Comparison of ENCODE assay signal across 1 cellular context in genomic region chr22:20745177-20745576, GRCh38.
A peak's percentile ranks its signal among the peaks of the same experiment; 100 is the strongest.
TF ChIP-seq lines count a peak whose summit lies in the region.

No MANE protein-coding gene starts in this region.

TF ChIP-seq in K562, 482 proteins besides CTCF, POLR2A, EP300 and RAD21:
- no peak for TF ChIP-seq SREBF2 (CRISPR knock-in tag; IDR thresholded peaks at IDR 0.05)
- no peak for TF ChIP-seq TOE1 (IDR thresholded peaks at IDR 0.05; ENCODE audit: borderline replicate concordance)
- TF ChIP-seq TOE1 (CRISPR knock-in tag; IDR thresholded peaks at IDR 0.05; ENCODE audit: borderline replicate concordance, low read depth), result 0 out of 2 replicates have a peak, but pooled peaks have one; percentile 7
- no peak for TF ChIP-seq TRIM24 (IDR thresholded peaks at IDR 0.05)
- TF ChIP-seq MAFG (tag; conservative IDR thresholded peaks at IDR 0.05), result no peak
- TF ChIP-seq ZNF274 (IDR thresholded peaks at IDR 0.05; ENCODE audit: borderline replicate concordance, low read depth, low read length), result no peak
- no peak for TF ChIP-seq RBM14 (IDR thresholded peaks at IDR 0.05; ENCODE audit: borderline replicate concordance, insufficient read depth, low read depth, low read length)
- no peak for TF ChIP-seq HIVEP1 (CRISPR knock-in tag; IDR thresholded peaks at IDR 0.05)
- no peak for TF ChIP-seq ZNF311 (CRISPR knock-in tag; IDR thresholded peaks at IDR 0.05)
- no peak for TF ChIP-seq ZC3H8 (IDR thresholded peaks at IDR 0.05)
- TF ChIP-seq NFRKB (IDR thresholded peaks at IDR 0.05; ENCODE audit: low read depth), result no peak
- no peak for TF ChIP-seq STAT5B (CRISPR knock-in tag; IDR thresholded peaks at IDR 0.05)
- TF ChIP-seq, protein P1, sequence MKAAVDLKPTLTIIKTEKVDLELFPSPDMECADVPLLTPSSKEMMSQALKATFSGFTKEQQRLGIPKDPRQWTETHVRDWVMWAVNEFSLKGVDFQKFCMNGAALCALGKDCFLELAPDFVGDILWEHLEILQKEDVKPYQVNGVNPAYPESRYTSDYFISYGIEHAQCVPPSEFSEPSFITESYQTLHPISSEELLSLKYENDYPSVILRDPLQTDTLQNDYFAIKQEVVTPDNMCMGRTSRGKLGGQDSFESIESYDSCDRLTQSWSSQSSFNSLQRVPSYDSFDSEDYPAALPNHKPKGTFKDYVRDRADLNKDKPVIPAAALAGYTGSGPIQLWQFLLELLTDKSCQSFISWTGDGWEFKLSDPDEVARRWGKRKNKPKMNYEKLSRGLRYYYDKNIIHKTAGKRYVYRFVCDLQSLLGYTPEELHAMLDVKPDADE (conservative IDR thresholded peaks at IDR 0.05; ENCODE audit: control insufficient read depth, low read depth, low read length), result no peak
- TF ChIP-seq SP2 (IDR thresholded peaks at IDR 0.05; ENCODE audit: extremely low read depth, low read depth, low read length, poor library complexity, severe bottlenecking), result peak; percentile 25
- 0 out of 2 replicates have a peak, but pooled peaks have one; percentile 28 for TF ChIP-seq ILK (tag; IDR thresholded peaks at IDR 0.05; ENCODE audit: borderline replicate concordance, low read depth)
- TF ChIP-seq MAFK (IDR thresholded peaks at IDR 0.05; ENCODE audit: low read length), result 0 out of 2 replicates have a peak, but pooled peaks have one; percentile 15
- no peak for TF ChIP-seq ZNF696 (CRISPR knock-in tag; conservative IDR thresholded peaks at IDR 0.05)
- TF ChIP-seq NELFE (IDR thresholded peaks at IDR 0.05; ENCODE audit: insufficient read depth, insufficient read length), result no peak
- TF ChIP-seq CREBBP (IDR thresholded peaks at IDR 0.05; ENCODE audit: low read depth, low read length), result no peak
- TF ChIP-seq HMGN3 (IDR thresholded peaks at IDR 0.05; ENCODE audit: borderline replicate concordance, extremely low read depth, insufficient read length, low read depth, low read length), result no peak
- no peak for TF ChIP-seq ZKSCAN3 (CRISPR knock-in tag; IDR thresholded peaks at IDR 0.05)
- TF ChIP-seq, protein P2, sequence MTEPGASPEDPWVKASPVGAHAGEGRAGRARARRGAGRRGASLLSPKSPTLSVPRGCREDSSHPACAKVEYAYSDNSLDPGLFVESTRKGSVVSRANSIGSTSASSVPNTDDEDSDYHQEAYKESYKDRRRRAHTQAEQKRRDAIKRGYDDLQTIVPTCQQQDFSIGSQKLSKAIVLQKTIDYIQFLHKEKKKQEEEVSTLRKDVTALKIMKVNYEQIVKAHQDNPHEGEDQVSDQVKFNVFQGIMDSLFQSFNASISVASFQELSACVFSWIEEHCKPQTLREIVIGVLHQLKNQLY (CRISPR knock-in tag; conservative IDR thresholded peaks at IDR 0.05), result peak in 1 of 2 experiments; percentile 83; a peak in 1 of 4 replicates
- TF ChIP-seq TAF7 (tag; IDR thresholded peaks at IDR 0.05), result 0 out of 2 replicates have a peak, but pooled peaks have one; percentile 3
- no peak for TF ChIP-seq RBBP5 (IDR thresholded peaks at IDR 0.05; ENCODE audit: borderline replicate concordance, insufficient read depth, low read length, poor library complexity, severe bottlenecking)
- no peak for TF ChIP-seq HDAC2 (IDR thresholded peaks at IDR 0.05)
- TF ChIP-seq SRSF7 (optimal IDR thresholded peaks at IDR 0.05; ENCODE audit: low read depth, low read length), result no peak
- TF ChIP-seq STAT6 (CRISPR knock-in tag; IDR thresholded peaks at IDR 0.05), result no peak
- TF ChIP-seq DPF2 (IDR thresholded peaks at IDR 0.05), result no peak
- TF ChIP-seq, protein P3, sequence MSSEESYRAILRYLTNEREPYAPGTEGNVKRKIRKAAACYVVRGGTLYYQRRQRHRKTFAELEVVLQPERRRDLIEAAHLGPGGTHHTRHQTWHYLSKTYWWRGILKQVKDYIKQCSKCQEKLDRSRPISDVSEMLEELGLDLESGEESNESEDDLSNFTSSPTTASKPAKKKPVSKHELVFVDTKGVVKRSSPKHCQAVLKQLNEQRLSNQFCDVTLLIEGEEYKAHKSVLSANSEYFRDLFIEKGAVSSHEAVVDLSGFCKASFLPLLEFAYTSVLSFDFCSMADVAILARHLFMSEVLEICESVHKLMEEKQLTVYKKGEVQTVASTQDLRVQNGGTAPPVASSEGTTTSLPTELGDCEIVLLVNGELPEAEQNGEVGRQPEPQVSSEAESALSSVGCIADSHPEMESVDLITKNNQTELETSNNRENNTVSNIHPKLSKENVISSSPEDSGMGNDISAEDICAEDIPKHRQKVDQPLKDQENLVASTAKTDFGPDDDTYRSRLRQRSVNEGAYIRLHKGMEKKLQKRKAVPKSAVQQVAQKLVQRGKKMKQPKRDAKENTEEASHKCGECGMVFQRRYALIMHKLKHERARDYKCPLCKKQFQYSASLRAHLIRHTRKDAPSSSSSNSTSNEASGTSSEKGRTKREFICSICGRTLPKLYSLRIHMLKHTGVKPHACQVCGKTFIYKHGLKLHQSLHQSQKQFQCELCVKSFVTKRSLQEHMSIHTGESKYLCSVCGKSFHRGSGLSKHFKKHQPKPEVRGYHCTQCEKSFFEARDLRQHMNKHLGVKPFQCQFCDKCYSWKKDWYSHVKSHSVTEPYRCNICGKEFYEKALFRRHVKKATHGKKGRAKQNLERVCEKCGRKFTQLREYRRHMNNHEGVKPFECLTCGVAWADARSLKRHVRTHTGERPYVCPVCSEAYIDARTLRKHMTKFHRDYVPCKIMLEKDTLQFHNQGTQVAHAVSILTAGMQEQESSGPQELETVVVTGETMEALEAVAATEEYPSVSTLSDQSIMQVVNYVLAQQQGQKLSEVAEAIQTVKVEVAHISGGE (CRISPR knock-in tag; IDR thresholded peaks at IDR 0.05), result no peak
- no peak for TF ChIP-seq NCOA1 (IDR thresholded peaks at IDR 0.05; ENCODE audit: low read depth)
- TF ChIP-seq HDAC3 (IDR thresholded peaks at IDR 0.05; ENCODE audit: borderline replicate concordance, partially characterized antibody), result no peak
- TF ChIP-seq EGR1 (conservative IDR thresholded peaks at IDR 0.05), result no peak
- 0 out of 2 replicates have a peak, but pooled peaks have one; percentile 34 for TF ChIP-seq THAP7 (CRISPR knock-in tag; IDR thresholded peaks at IDR 0.05)
- TF ChIP-seq, protein P4, sequence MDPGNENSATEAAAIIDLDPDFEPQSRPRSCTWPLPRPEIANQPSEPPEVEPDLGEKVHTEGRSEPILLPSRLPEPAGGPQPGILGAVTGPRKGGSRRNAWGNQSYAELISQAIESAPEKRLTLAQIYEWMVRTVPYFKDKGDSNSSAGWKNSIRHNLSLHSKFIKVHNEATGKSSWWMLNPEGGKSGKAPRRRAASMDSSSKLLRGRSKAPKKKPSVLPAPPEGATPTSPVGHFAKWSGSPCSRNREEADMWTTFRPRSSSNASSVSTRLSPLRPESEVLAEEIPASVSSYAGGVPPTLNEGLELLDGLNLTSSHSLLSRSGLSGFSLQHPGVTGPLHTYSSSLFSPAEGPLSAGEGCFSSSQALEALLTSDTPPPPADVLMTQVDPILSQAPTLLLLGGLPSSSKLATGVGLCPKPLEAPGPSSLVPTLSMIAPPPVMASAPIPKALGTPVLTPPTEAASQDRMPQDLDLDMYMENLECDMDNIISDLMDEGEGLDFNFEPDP (CRISPR knock-in tag; IDR thresholded peaks at IDR 0.05), result no peak
- TF ChIP-seq MCM2 (IDR thresholded peaks at IDR 0.05; ENCODE audit: low read depth), result no peak
- no peak for TF ChIP-seq CBFB (CRISPR knock-in tag; IDR thresholded peaks at IDR 0.05)
- no peak for TF ChIP-seq NUFIP1 (IDR thresholded peaks at IDR 0.05; ENCODE audit: partially characterized antibody)
- TF ChIP-seq, protein P5, sequence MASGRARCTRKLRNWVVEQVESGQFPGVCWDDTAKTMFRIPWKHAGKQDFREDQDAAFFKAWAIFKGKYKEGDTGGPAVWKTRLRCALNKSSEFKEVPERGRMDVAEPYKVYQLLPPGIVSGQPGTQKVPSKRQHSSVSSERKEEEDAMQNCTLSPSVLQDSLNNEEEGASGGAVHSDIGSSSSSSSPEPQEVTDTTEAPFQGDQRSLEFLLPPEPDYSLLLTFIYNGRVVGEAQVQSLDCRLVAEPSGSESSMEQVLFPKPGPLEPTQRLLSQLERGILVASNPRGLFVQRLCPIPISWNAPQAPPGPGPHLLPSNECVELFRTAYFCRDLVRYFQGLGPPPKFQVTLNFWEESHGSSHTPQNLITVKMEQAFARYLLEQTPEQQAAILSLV (tag; IDR thresholded peaks at IDR 0.05), result no peak
- no peak for TF ChIP-seq CREB3 (tag; conservative IDR thresholded peaks at IDR 0.05; ENCODE audit: low read depth)
- TF ChIP-seq FOS (IDR thresholded peaks at IDR 0.05; ENCODE audit: extremely low read depth, insufficient read length), result no peak
- TF ChIP-seq ATF1 (CRISPR knock-in tag; IDR thresholded peaks at IDR 0.05), result no peak
- no peak for TF ChIP-seq ATF1 (tag; IDR thresholded peaks at IDR 0.05)
- no peak for TF ChIP-seq RBM25 (IDR thresholded peaks at IDR 0.05; ENCODE audit: low read depth, low read length, severe bottlenecking)
